Comparison of ENCODE assay signal across 13 cellular contexts in genomic region chr2:25976884-25977741, GRCh38. TPM values are rescaled to one million over a fixed set of nuclear protein-coding genes. Genes with fewer than 3 reads are reported as not detected.
DNase-seq lines count a peak whose midpoint lies in the region; ATAC-seq, FAIRE-seq and TF ChIP-seq lines count a peak whose summit lies in the region.
"Had no signal": no experiment of that assay in that cellular context is flagged by ENCODE, and none has a peak within 500 bp of the region (broad histone marks: within the 10 kb centered on the region; RNA-seq: fewer than 3 reads in every experiment).

No MANE protein-coding gene starts in this region.

- H3K9ac ChIP-seq in GM12878 (ENCODE audit: control insufficient read depth, insufficient read depth, low read length) (no peak overlapping the region), mesendoderm (ENCODE audit: low read length) (no peak overlapping the region)

- H3K79me2 ChIP-seq in GM12878 (ENCODE audit: control insufficient read depth, insufficient read depth, low read length), result no peaks in the 10 kb centered on the region
- peaks cover 20% of the 10 kb centered on the region for H3K79me2 ChIP-seq in mesendoderm (ENCODE audit: control insufficient read depth, insufficient read depth, low read length)

- RAD21 ChIA-PET in GM12878 (lab: Charles Lee; ENCODE audit: unreplicated experiment), result interaction anchor here (1.1 kb wide), 1 partner anchor 14 kb away, joined by 3 read pairs; no protein-coding TSS in a partner anchor

- H3K4me3 ChIP-seq in A673 (ENCODE audit: low read depth, low read length, poor library complexity, severe bottlenecking), result peak overlapping the region; percentile 15
- H3K4me3 ChIP-seq in GM12878, result no peak overlapping the region
- no peak overlapping the region for H3K4me3 ChIP-seq in mesendoderm (ENCODE audit: low read length)
- H3K4me3 ChIP-seq: cardiac muscle cell, gastroesophageal sphincter had no signal

- no peaks in the 10 kb centered on the region for H3K27me3 ChIP-seq in A673 (replicated peaks; ENCODE audit: insufficient read depth, low read depth, low read length, poor library complexity)
- H3K27me3 ChIP-seq in GM12878 (replicated peaks in 1 of 2; ENCODE audit: control insufficient read depth in 2 of 2, insufficient read depth in 2 of 2, low read length in 1 of 2), result no peaks in the 10 kb centered on the region
- H3K27me3 ChIP-seq in mesendoderm (ENCODE audit: insufficient read depth, low read length, poor library complexity), result no peaks in the 10 kb centered on the region
- H3K27me3 ChIP-seq: gastroesophageal sphincter had no signal

- H2BK120ac ChIP-seq in mesendoderm (ENCODE audit: low read depth, low read length), result no peak overlapping the region

- H4K5ac ChIP-seq in mesendoderm (ENCODE audit: low read length), result no peak overlapping the region

- H3K4me1 ChIP-seq in A673 (ENCODE audit: insufficient read depth, low read length, poor library complexity, severe bottlenecking) (peaks cover 42% of the 10 kb centered on the region), GM12878 (ENCODE audit: control insufficient read depth, insufficient read depth, low read length) (no peaks in the 10 kb centered on the region), mesendoderm (ENCODE audit: control insufficient read depth, low read depth, low read length) (peaks cover 10% of the 10 kb centered on the region)

- H2BK5ac ChIP-seq in mesendoderm (ENCODE audit: low read length), result no peak overlapping the region

- TF ChIP-seq EP300 in GM12878 (IDR thresholded peaks at IDR 0.05; ENCODE audit: borderline replicate concordance in 1 of 2, control insufficient read depth in 1 of 2, low read depth in 2 of 2, low read length in 2 of 2), result no peak

- no peak overlapping the region for H2BK15ac ChIP-seq in mesendoderm (replicated peaks; ENCODE audit: low read depth)

- FAIRE-seq in GM12878 (lab: Jason Lieb, UNC), result no peak
- FAIRE-seq: small intestine had no signal

- TF ChIP-seq CTCF in A673 (conservative IDR thresholded peaks at IDR 0.05; ENCODE audit: low read depth, low read length) (no peak), GM12878 (IDR thresholded peaks at IDR 0.05 in 2 of 3, conservative IDR thresholded peaks at IDR 0.05 in 1 of 3; ENCODE audit: control insufficient read depth in 2 of 3, extremely low read depth in 1 of 3, insufficient read depth in 1 of 3, low read depth in 3 of 3, low read length in 3 of 3) (no peak)

- H4K8ac ChIP-seq in mesendoderm (ENCODE audit: low read depth, low read length), result no peak overlapping the region

- no peak overlapping the region for H2AFZ ChIP-seq in GM12878 (ENCODE audit: control insufficient read depth, low read depth, low read length)

- 57% methylated on average over 8 of the region's 8 CpGs for WGBS in GM12878 (ENCODE audit: insufficient coverage, insufficient replicate concordance, low lambda C conversion rate, missing lambda C conversion rate)
- no CpG with 5 or more reads among the region's 8 CpGs for WGBS in mesendoderm (ENCODE audit: extremely low coverage, insufficient coverage, low lambda C conversion rate)

- intact Hi-C loops in A673 (cut with micrococcal nuclease; ENCODE audit: unreplicated experiment) (no loop called here), GM12878 (cut with micrococcal nuclease; ENCODE audit: unreplicated experiment) (no loop called here)

- H3K56ac ChIP-seq in mesendoderm (ENCODE audit: low read length), result no peak overlapping the region

- BruUV-seq in A673 (replicated peaks; lab: Mats Ljungman, UMichigan) (no TSS peak), GM12878 (replicated peaks; lab: Mats Ljungman, UMichigan) (no TSS peak)

- H3K23ac ChIP-seq in mesendoderm (ENCODE audit: low read length), result no peak overlapping the region

- H3K4me2 ChIP-seq in GM12878 (ENCODE audit: control insufficient read depth, insufficient read depth), result no peak overlapping the region
- no peak overlapping the region for H3K4me2 ChIP-seq in mesendoderm (ENCODE audit: low read length)

- no peaks in the 10 kb centered on the region for H4K20me1 ChIP-seq in GM12878 (ENCODE audit: control insufficient read depth, insufficient read depth)

- no peak for TF ChIP-seq POLR2A in GM12878 (IDR thresholded peaks at IDR 0.05; ENCODE audit: low read depth, low read length)

- no peaks in the 10 kb centered on the region for H3K9me3 ChIP-seq in A673 (ENCODE audit: low read depth, low read length, poor library complexity, severe bottlenecking)
- no peaks in the 10 kb centered on the region for H3K9me3 ChIP-seq in GM12878 (replicated peaks; ENCODE audit: control insufficient read depth, insufficient read depth, low read length)
- H3K9me3 ChIP-seq: gastroesophageal sphincter had no signal

- H3K79me1 ChIP-seq in mesendoderm (ENCODE audit: low read length), result peaks cover 23% of the 10 kb centered on the region

- no peak overlapping the region for H2AK5ac ChIP-seq in mesendoderm (ENCODE audit: low read length)

- POLR2A ChIA-PET in A673 (lab: Charles Lee; ENCODE audit: low non-redundant PET), result no interaction called here
- POLR2A ChIA-PET in GM12878 (lab: Charles Lee), result no interaction called here

- no peak overlapping the region for H3K4ac ChIP-seq in mesendoderm (ENCODE audit: low read depth, low read length)

- ATAC-seq in GM12878, result no peak
- ATAC-seq: gastroesophageal sphincter had no signal

- H3K18ac ChIP-seq in mesendoderm (ENCODE audit: low read length), result no peak overlapping the region

- CTCF ChIA-PET in A673 (lab: Charles Lee), result no interaction called here
- CTCF ChIA-PET in GM12878 (lab: Yijun Ruan, JAX), result interaction anchor here (0.9 to 1.4 kb wide), 2 partner anchors 14 to 160 kb away, joined by 3 to 5 read pairs; no protein-coding TSS in a partner anchor

- SMC1A ChIA-PET in GM12878 (lab: Charles Lee; ENCODE audit: uncharacterized antibody, unreplicated experiment), result no interaction called here

- H3K27ac ChIP-seq in A673 (ENCODE audit: low read depth, low read length, poor library complexity, severe bottlenecking) (no peak overlapping the region), GM12878 (ENCODE audit: control insufficient read depth, insufficient read depth) (no peak overlapping the region), mesendoderm (ENCODE audit: low read depth, low read length) (no peak overlapping the region)
- H3K27ac ChIP-seq: cardiac muscle cell, gastroesophageal sphincter had no signal

- H3K36me3 ChIP-seq in A673 (ENCODE audit: insufficient read depth, low read length, poor library complexity, severe bottlenecking), result peaks cover 5% of the 10 kb centered on the region
- no peaks in the 10 kb centered on the region for H3K36me3 ChIP-seq in GM12878 (ENCODE audit: control insufficient read depth in 2 of 2, insufficient read depth in 2 of 2, low read length in 1 of 2)
- peaks cover 1% of the 10 kb centered on the region for H3K36me3 ChIP-seq in mesendoderm (ENCODE audit: control insufficient read depth, insufficient read depth, low read length)
- H3K36me3 ChIP-seq: cardiac muscle cell had no signal

- TF ChIP-seq RAD21 in GM12878 (IDR thresholded peaks at IDR 0.05; ENCODE audit: insufficient read depth, low read depth, low read length), result no peak

- in situ Hi-C loops in GM12878 (cut with MboI), result no loop called here

- DNase-seq in A673 (ENCODE audit: low spot score) (no peak), HT1080 (ENCODE audit: low read depth) (peak; percentile 69), GM12878 (ENCODE audit: low read depth, low spot score) (no peak), mesendoderm (peak; percentile 33), RKO (ENCODE audit: low spot score) (no peak), NCI-H1105 (lab: John Stamatoyannopoulos, UW) (no peak), medulla oblongata (ENCODE audit: extremely low spot score) (no peak), DMS79 treated with DMSO at 0.1 percent for 48 hours (lab: John Stamatoyannopoulos, UW) (no peak)
- DNase-seq: activated CD8-positive, alpha-beta memory T cell treated with anti-CD3 and anti-CD28 coated beads, Interleukin-2, amount 50 U/mL, for 4 hours; MM.1S; small intestine had no signal

RNA-seq across cellular contexts. Expression of gene KIF3C, which starts 5.2 kb away (rescaled TPM):
- total RNA-seq in A673 (2021), result 39.5 and 46.2 TPM in 2 replicates
- 10.2 and 17.5 TPM in 2 replicates for total RNA-seq in HT1080 (2014; rRNA removed; shearing (Covaris generic))
- 11.4 and 12.8 TPM in 2 replicates for polyA plus RNA-seq in HT1080 (2015; cell fraction: cytosol; rRNA removed)
- polyA plus RNA-seq in HT1080 (2015; cell fraction: nucleus; rRNA removed), result 6.9 and 7.2 TPM in 2 replicates
- total RNA-seq in GM12878 (2013; cell fraction: nucleolus; rRNA removed), result 2.1 and 3.1 TPM in 2 replicates
- 0.28 and 0.54 TPM in 2 replicates for total RNA-seq in GM12878 (2014; rRNA removed)
- 0.22 and 0.28 TPM in 2 replicates for total RNA-seq in GM12878 (2014; rRNA removed; fragmentation: Illumina TruSeq; extraction: Trizol)
- 0.62 and 0.88 TPM in 2 replicates for total RNA-seq in GM12878 (2021)
- polyA plus RNA-seq in GM12878 (2011; ENCODE audit: low read depth), result 0.96 TPM
- polyA plus RNA-seq in GM12878 (2011; rRNA removed), result 0.20 and 0.48 TPM in 2 replicates
- 0.33 and 0.70 TPM in 2 replicates for polyA plus RNA-seq in GM12878 (2011; cell fraction: cytosol; rRNA removed)
- 0.28 and 0.33 TPM in 2 replicates for polyA plus RNA-seq in GM12878 (2011; cell fraction: nucleus; rRNA removed)
- polyA plus RNA-seq in GM12878 (2012), result 0.73 and 0.94 TPM in 2 replicates
- 0.29 and 0.51 TPM in 2 replicates for polyA plus RNA-seq in GM12878 (2014; fragmentation: Illumina TruSeq; extraction: Trizol)
- under 1 TPM; 0.10 to 0.16 TPM for polyA plus RNA-seq in GM12878 (2014; fragmentation: Nextera tagmentation; extraction: Ambion mirVana)
- polyA plus RNA-seq in GM12878 (2014; rRNA removed), result 0.45 and 1.3 TPM in 2 replicates
- under 1 TPM; 0.56 to 0.63 TPM for polyA plus RNA-seq in GM12878 (2016; fragmentation: Nextera tagmentation; extraction: Ambion mirVana)
- 0.44 and 0.77 TPM in 2 replicates for polyA minus RNA-seq in GM12878 (2011; rRNA and poly(A)+ RNA removed)
- polyA minus RNA-seq in GM12878 (2011; cell fraction: cytosol; rRNA and poly(A)+ RNA removed), result 0.21 and 0.40 TPM in 2 replicates
- polyA minus RNA-seq in GM12878 (2011; cell fraction: nucleus; rRNA and poly(A)+ RNA removed), result 0.60 and 1.3 TPM in 2 replicates
- polyA plus RNA-seq in mesendoderm (2013, experiment 1 of 2), result 25.9 TPM
- polyA plus RNA-seq in mesendoderm (2013, experiment 2 of 2), result 26.7 TPM

RNA-seq across cellular contexts. Expression of gene RAB10, which starts 56.8 kb away (rescaled TPM):
- total RNA-seq in A673 (2021) (135 and 140 TPM in 2 replicates), GM12878 (2014; rRNA removed) (42.5 and 45.1 TPM in 2 replicates), GM12878 (2014; rRNA removed; fragmentation: Illumina TruSeq; extraction: Trizol) (70.1 and 71.1 TPM in 2 replicates), GM12878 (2021) (87.5 and 88.9 TPM in 2 replicates)
- total RNA-seq in HT1080 (2014; rRNA removed; shearing (Covaris generic)), result 100.0 and 126 TPM in 2 replicates
- 98.3 and 120 TPM in 2 replicates for polyA plus RNA-seq in HT1080 (2015; cell fraction: cytosol; rRNA removed)
- 72.2 and 74.1 TPM in 2 replicates for polyA plus RNA-seq in HT1080 (2015; cell fraction: nucleus; rRNA removed)
- 96.9 and 119 TPM in 2 replicates for total RNA-seq in GM12878 (2013; cell fraction: nucleolus; rRNA removed)
- polyA plus RNA-seq in GM12878 (2011; ENCODE audit: low read depth), result 17.1 TPM
- polyA plus RNA-seq in GM12878 (2011; rRNA removed) (108 and 190 TPM in 2 replicates), GM12878 (2014; fragmentation: Illumina TruSeq; extraction: Trizol) (84.0 and 138 TPM in 2 replicates), GM12878 (2014; fragmentation: Nextera tagmentation; extraction: Ambion mirVana) (10 to 100 TPM; 13.3 to 24.8 TPM), GM12878 (2014; rRNA removed) (44.2 and 79.9 TPM in 2 replicates), GM12878 (2016; fragmentation: Nextera tagmentation; extraction: Ambion mirVana) (100 to 1,000 TPM; 108 to 109 TPM)
- 42.2 and 49.8 TPM in 2 replicates for polyA plus RNA-seq in GM12878 (2011; cell fraction: cytosol; rRNA removed)
- polyA plus RNA-seq in GM12878 (2011; cell fraction: nucleus; rRNA removed), result 28.6 and 41.9 TPM in 2 replicates
- polyA plus RNA-seq in GM12878 (2012), result 31.0 and 49.6 TPM in 2 replicates
- 43.9 and 62.6 TPM in 2 replicates for polyA minus RNA-seq in GM12878 (2011; rRNA and poly(A)+ RNA removed)
- 34.2 and 46.3 TPM in 2 replicates for polyA minus RNA-seq in GM12878 (2011; cell fraction: cytosol; rRNA and poly(A)+ RNA removed)
- 22.2 and 40.9 TPM in 2 replicates for polyA minus RNA-seq in GM12878 (2011; cell fraction: nucleus; rRNA and poly(A)+ RNA removed)
- 89.5 TPM for polyA plus RNA-seq in mesendoderm (2013, experiment 1 of 2)
- 88.3 TPM for polyA plus RNA-seq in mesendoderm (2013, experiment 2 of 2)

Comparison
In these comparisons a context has a peak if more than half of its experiments do, and no peak if none do; other contexts are left out.
1. DNase-seq: peak in HT1080 (single experiment) and mesendoderm (single experiment); none in A673 (single experiment), GM12878 (single experiment), RKO (single experiment), NCI-H1105 (single experiment), medulla oblongata (single experiment) and DMS79 treated with DMSO at 0.1 percent for 48 hours (single experiment).